Comparison of ENCODE assay signal across 8 cellular contexts in the genomic region with DNA sequence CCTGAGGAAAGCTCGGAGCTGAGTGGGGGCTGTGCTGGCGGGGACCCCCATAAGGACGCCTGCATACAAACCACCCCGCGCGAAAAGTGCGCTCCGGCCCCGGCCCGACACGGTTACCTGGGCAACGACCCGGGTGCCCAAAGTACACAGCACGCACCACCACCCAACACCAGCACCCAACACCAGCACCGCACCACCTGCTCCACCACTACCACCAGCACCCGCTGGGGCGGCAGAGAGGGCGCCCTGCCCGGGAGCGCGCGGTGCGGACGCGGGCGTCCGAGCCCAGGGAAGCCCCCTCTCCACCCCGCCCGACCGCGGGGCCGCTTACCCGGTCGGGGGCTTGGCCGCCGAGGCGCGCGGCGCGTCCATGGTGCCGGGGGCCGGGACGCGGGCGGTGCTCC.
A peak's percentile ranks its signal among the peaks of the same experiment; 100 is the strongest.
DNase-seq lines count a peak whose midpoint lies in the region; ATAC-seq and TF ChIP-seq lines count a peak whose summit lies in the region.

No MANE protein-coding gene starts in this region.

- ATAC-seq in GM21526 (IDR thresholded peaks at IDR 0.05; ENCODE audit: low FRiP score, unreplicated experiment) (no peak), HG02642 (IDR thresholded peaks at IDR 0.05; ENCODE audit: poor library complexity, unreplicated experiment) (no peak)

- no peaks in the 10 kb centered on the region for H3K36me3 ChIP-seq in ACC112 (ENCODE audit: insufficient read depth, low read length)
- no peaks in the 10 kb centered on the region for H3K36me3 ChIP-seq in mucosa of rectum (ENCODE audit: control insufficient read depth in 2 of 2, insufficient read depth in 2 of 2, low read length in 2 of 2)

- H3K9ac ChIP-seq in mucosa of rectum (ENCODE audit: low read depth in 1 of 2, low read length in 2 of 2): peak overlapping the region; percentile 68 to 88

- no peak overlapping the region for H2AFZ ChIP-seq in ACC112 (ENCODE audit: low read length, unreplicated experiment)

- H3K27me3 ChIP-seq in ACC112 (ENCODE audit: insufficient read depth, low read length) (peaks cover 62% of the 10 kb centered on the region), mucosa of rectum (ENCODE audit: control insufficient read depth in 2 of 2, insufficient read depth in 2 of 2, low read length in 2 of 2) (no peaks in the 10 kb centered on the region)

- DNase-seq in dedifferentiated amniotic fluid mesenchymal stem cell (ENCODE audit: extremely low spot score): no peak
- no peak for DNase-seq in NK-92 treated with Interleukin-12 subunit alpha and Interleukin-12 subunit beta, amount 100 ng/mL, for 24 hours (lab: John Stamatoyannopoulos, UW)

- H3K4me1 ChIP-seq in ACC112 (ENCODE audit: control insufficient read depth, insufficient read depth, low read length, unreplicated experiment) (peaks cover 4% of the 10 kb centered on the region), mucosa of rectum (ENCODE audit: control insufficient read depth in 2 of 2, insufficient read depth in 2 of 2, low read length in 2 of 2) (peaks cover 10 to 30% of the 10 kb centered on the region in 2 donors)

- peak overlapping the region; percentile 71 for H3K4me3 ChIP-seq in ACC112 (ENCODE audit: low read depth, low read length)
- peak overlapping the region; percentile 83 to 89 for H3K4me3 ChIP-seq in mucosa of rectum (ENCODE audit: low read length in 2 of 2)

- no peak for TF ChIP-seq RAD21 in Ishikawa (IDR thresholded peaks at IDR 0.05; ENCODE audit: low read depth)

- H3K27ac ChIP-seq in ACC112 (ENCODE audit: low read depth, low read length) (no peak overlapping the region), cingulate gyrus (ENCODE audit: low read depth, low read length) (peak overlapping the region; percentile 98), mucosa of rectum (ENCODE audit: low read depth in 2 of 2, low read length in 2 of 2) (peak overlapping the region; percentile 83 to 84)

- no peaks in the 10 kb centered on the region for H3K9me3 ChIP-seq in mucosa of rectum (ENCODE audit: control insufficient read depth in 2 of 2, low read length in 2 of 2)

- no peak for TF ChIP-seq EP300 in Ishikawa (IDR thresholded peaks at IDR 0.05; ENCODE audit: borderline replicate concordance)

- no peaks in the 10 kb centered on the region for H3K79me2 ChIP-seq in ACC112 (ENCODE audit: control insufficient read depth, insufficient read depth, low read length, unreplicated experiment)

TF ChIP-seq in Ishikawa, 13 proteins besides CTCF, POLR2A, EP300 and RAD21:
- TF ChIP-seq, protein P1, sequence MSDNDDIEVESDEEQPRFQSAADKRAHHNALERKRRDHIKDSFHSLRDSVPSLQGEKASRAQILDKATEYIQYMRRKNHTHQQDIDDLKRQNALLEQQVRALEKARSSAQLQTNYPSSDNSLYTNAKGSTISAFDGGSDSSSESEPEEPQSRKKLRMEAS (IDR thresholded peaks at IDR 0.05): 0 out of 2 replicates have a peak, but pooled peaks have one; percentile 52
- no peak for TF ChIP-seq REST (IDR thresholded peaks at IDR 0.05; ENCODE audit: low read depth)
- TF ChIP-seq TAF1 (IDR thresholded peaks at IDR 0.05; ENCODE audit: low read depth): 0 out of 2 replicates have a peak, but pooled peaks have one; percentile 26
